12 cellular contexts compared by ENCODE assay signal in genomic region chr3:41304603-41305002, GRCh38.
A peak's percentile ranks its signal among the peaks of the same experiment; 100 is the strongest.
DNase-seq lines count a peak whose midpoint lies in the region; ATAC-seq, FAIRE-seq and TF ChIP-seq lines count a peak whose summit lies in the region.
"Had no signal": no experiment of that assay in that cellular context is flagged by ENCODE, and none has a peak within 500 bp of the region (broad histone marks: within the 10 kb centered on the region; RNA-seq: fewer than 3 reads in every experiment).

No MANE protein-coding gene starts in this region.

- no peaks in the 10 kb centered on the region for H3K9me3 ChIP-seq in GM23248 (ENCODE audit: low read depth)
- no peaks in the 10 kb centered on the region for H3K9me3 ChIP-seq in fibroblast of lung (ENCODE audit: control insufficient read depth, insufficient read depth, low read depth, low read length)
- H3K9me3 ChIP-seq: tibial artery had no signal

- H3K4me2 ChIP-seq in GM23248 (ENCODE audit: unreplicated experiment) (no peak overlapping the region), fibroblast of lung (ENCODE audit: extremely low read depth, insufficient read depth, low read length) (no peak overlapping the region)

- no peak for TF ChIP-seq CTCF in fibroblast of lung (conservative IDR thresholded peaks at IDR 0.05 in 1 of 2, IDR thresholded peaks at IDR 0.05 in 1 of 2; ENCODE audit: low read depth in 1 of 2, low read length in 2 of 2)

- no peak overlapping the region for H3K9ac ChIP-seq in GM23248
- H3K9ac ChIP-seq in fibroblast of lung (ENCODE audit: insufficient read depth, low read length) = no peak overlapping the region

- H3K27ac ChIP-seq in GM23248 = no peak overlapping the region
- H3K27ac ChIP-seq in fibroblast of lung (ENCODE audit: insufficient read depth, low read length) = no peak overlapping the region
- H3K27ac ChIP-seq: tibial artery had no signal

- WGBS in GM23248 (ENCODE audit: low coverage in 1 of 2, low lambda C conversion rate in 2 of 2, missing lambda C conversion rate in 2 of 2), 2 experiments = 13 to 26% methylated on average over 2 of the region's 2 CpGs

- H3K4me1 ChIP-seq in GM23248 (ENCODE audit: insufficient read depth) (no peaks in the 10 kb centered on the region; the same call in 1 of the 2 replicates), fibroblast of lung (ENCODE audit: control insufficient read depth, extremely low read depth, insufficient read depth, low read length) (no peaks in the 10 kb centered on the region)

- H3K27me3 ChIP-seq in GM23248 (replicated peaks; ENCODE audit: insufficient read depth) (no peaks in the 10 kb centered on the region), fibroblast of lung (ENCODE audit: control insufficient read depth, insufficient read depth, low read length) (no peaks in the 10 kb centered on the region)
- H3K27me3 ChIP-seq: tibial artery had no signal

- H3K4me3 ChIP-seq in GM23248 (no peak overlapping the region), fibroblast of lung (replicated peaks in 1 of 4; ENCODE audit: control extremely low read depth in 1 of 4, insufficient read depth in 1 of 4, low read depth in 3 of 4, low read length in 4 of 4) (no peak overlapping the region)
- H3K4me3 ChIP-seq: tibial artery had no signal

- no peaks in the 10 kb centered on the region for H3K9me2 ChIP-seq in GM23248 (ENCODE audit: insufficient read depth)

- in situ Hi-C loops in GM23248 (cut with MboI) = no loop called here

- no peaks in the 10 kb centered on the region for H3F3A ChIP-seq in GM23248 (ENCODE audit: insufficient read depth)

- H2AFZ ChIP-seq in GM23248 (no peak overlapping the region), fibroblast of lung (ENCODE audit: low read length) (no peak overlapping the region)

- no peak for FAIRE-seq in RCC 7860 (lab: Jason Lieb, UNC)

- ATAC-seq in HG02970 (IDR thresholded peaks at IDR 0.05; ENCODE audit: low FRiP score, unreplicated experiment) = no peak

- H3K79me2 ChIP-seq in GM23248 (ENCODE audit: insufficient read depth) (no peaks in the 10 kb centered on the region), fibroblast of lung (ENCODE audit: control insufficient read depth, insufficient read depth, low read length) (no peaks in the 10 kb centered on the region)

- H4K20me1 ChIP-seq in GM23248 (ENCODE audit: insufficient read depth) = no peaks in the 10 kb centered on the region
- no peaks in the 10 kb centered on the region for H4K20me1 ChIP-seq in fibroblast of lung (ENCODE audit: control insufficient read depth, extremely low read depth, insufficient read depth, low read length)

- peak; percentile 55 for DNase-seq in GM23248
- peak; percentile 57 for DNase-seq in RCC 7860 (ENCODE audit: low spot score)
- peak; percentile 32 for DNase-seq in fibroblast of lung (ENCODE audit: low read depth in 2 of 2)
- DNase-seq in occipital lobe (lab: John Stamatoyannopoulos, UW) = peak; percentile 46
- DNase-seq in T-helper 2 cell = no peak
- DNase-seq in NCI-H82 (lab: John Stamatoyannopoulos, UW) = no peak
- DNase-seq in NCI-H526 treated with DMSO at 0.1 percent for 48 hours (lab: John Stamatoyannopoulos, UW) = no peak
- DNase-seq: DMS153, endodermal cell, SHP77 treated with DMSO at 0.1 percent for 48 hours, tibial artery had no signal

- H3K36me3 ChIP-seq in GM23248 (ENCODE audit: low read depth) = no peaks in the 10 kb centered on the region
- no peaks in the 10 kb centered on the region for H3K36me3 ChIP-seq in fibroblast of lung (ENCODE audit: control insufficient read depth, insufficient read depth, low read length)
- H3K36me3 ChIP-seq: tibial artery had no signal

Comparison
In these comparisons a context has a peak if more than half of its experiments do, and no peak if none do; other contexts are left out.
1. DNase-seq: peak in GM23248 (single experiment), RCC 7860 (single experiment), fibroblast of lung (2 of 2) and occipital lobe (single experiment); none in T-helper 2 cell (0 of 5), NCI-H82 (single experiment) and NCI-H526 treated with DMSO at 0.1 percent for 48 hours (single experiment).